Comparison of ENCODE assay signal across 15 cellular contexts in the genomic region with DNA sequence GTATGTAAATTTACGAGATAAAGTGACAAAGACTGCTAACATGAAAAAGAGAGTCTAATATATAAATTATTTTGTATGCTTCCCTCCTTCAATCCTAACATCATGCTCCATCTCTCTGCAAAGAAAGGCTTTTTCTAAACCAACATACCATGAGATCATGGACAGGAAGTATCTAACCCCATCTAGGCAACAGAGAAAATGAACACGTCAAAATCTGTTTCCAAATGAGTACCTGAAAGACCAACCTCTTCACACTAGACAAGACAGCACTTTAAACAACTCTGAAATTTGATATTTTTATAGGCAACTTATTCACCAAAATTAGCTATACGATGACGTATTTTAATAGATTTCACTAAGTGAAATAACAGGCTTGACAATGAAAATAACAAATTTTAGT.
A peak's percentile ranks its signal among the peaks of the same experiment; 100 is the strongest.
DNase-seq lines count a peak whose midpoint lies in the region; ATAC-seq lines count a peak whose summit lies in the region.
"Had no signal": no experiment of that assay in that cellular context is flagged by ENCODE, and none has a peak within 500 bp of the region (broad histone marks: within the 10 kb centered on the region; RNA-seq: fewer than 3 reads in every experiment).

No MANE protein-coding gene starts in this region.

- DNase-seq in DMS153 (lab: John Stamatoyannopoulos, UW) (no peak), NCI-H2171 (lab: John Stamatoyannopoulos, UW) (no peak), germinal center (ENCODE audit: low spot score) (no peak)
- DNase-seq: activated gamma-delta T cell treated with Interleukin-2 at 50 U/mL for 16 hours; DMS 273 treated with DMSO at 0.1 percent for 48 hours; NCI-H2081 treated with DMSO at 0.1 percent for 48 hours; OCI-M1; retina; stimulated activated CD4-positive, alpha-beta T cell treated with anti-CD3 and anti-CD28 coated beads, Interleukin-4, amount 100 ng/mL, for 1 hour had no signal

- ATAC-seq in GM18498 (IDR thresholded peaks at IDR 0.05; ENCODE audit: unreplicated experiment) = peak; percentile 69
- peak; percentile 81 for ATAC-seq in GM18909 (IDR thresholded peaks at IDR 0.05; ENCODE audit: poor library complexity, unreplicated experiment)
- peak; percentile 92 for ATAC-seq in HG02610 (IDR thresholded peaks at IDR 0.05; ENCODE audit: unreplicated experiment)
- ATAC-seq in HG03565 (IDR thresholded peaks at IDR 0.05; ENCODE audit: unreplicated experiment) = peak; percentile 87
- no peak for ATAC-seq in HG02970 (IDR thresholded peaks at IDR 0.05; ENCODE audit: low FRiP score, unreplicated experiment)
- ATAC-seq: GM23338 had no signal
